Comparison of ENCODE assay signal across 10 cellular contexts in genomic region chr9:5511476-5511875, GRCh38. TPM values are rescaled to one million over a fixed set of nuclear protein-coding genes. Genes with fewer than 3 reads are reported as not detected.
DNase-seq lines count a peak whose midpoint lies in the region; ATAC-seq, FAIRE-seq and TF ChIP-seq lines count a peak whose summit lies in the region.
"Had no signal": no experiment of that assay in that cellular context is flagged by ENCODE, and none has a peak within 500 bp of the region (broad histone marks: within the 10 kb centered on the region; RNA-seq: fewer than 3 reads in every experiment).

No MANE protein-coding gene starts in this region.

- TF ChIP-seq RAD21 in HepG2 (CRISPR knock-in tag; IDR thresholded peaks at IDR 0.05): no peak

- H2AFZ ChIP-seq in HepG2 (ENCODE audit: low read length): no peak overlapping the region

- peak overlapping the region in 2 of 3 donors; percentile 2 to 7 for H3K4me3 ChIP-seq in right lobe of liver
- no peak overlapping the region for H3K4me3 ChIP-seq in HepG2 (replicated peaks in 1 of 3; ENCODE audit: insufficient read depth in 1 of 3, low read depth in 2 of 3, low read length in 3 of 3)
- peak overlapping the region in 9 of 12 donors; percentile 30 to 58 (median 51) for H3K4me3 ChIP-seq in heart left ventricle
- peak overlapping the region in 1 of 2 donors; percentile 4 for H3K4me3 ChIP-seq in uterus
- no peak overlapping the region for H3K4me3 ChIP-seq in lower leg skin (ENCODE audit: low read depth, poor library complexity, severe bottlenecking)

- in situ Hi-C loops in HepG2 (cut with HindIII; ENCODE audit: extremely low pct_ligation_motif_present, low pct_unique_long_range_greater_than_20kb): no loop called here

- H3K36me3 ChIP-seq in right lobe of liver (no peaks in the 10 kb centered on the region), HepG2 (replicated peaks in 1 of 2; ENCODE audit: control insufficient read depth in 1 of 2, insufficient read depth in 2 of 2, low read length in 2 of 2) (no peaks in the 10 kb centered on the region), heart left ventricle (no peaks in the 10 kb centered on the region), uterus (no peaks in the 10 kb centered on the region)
- H3K36me3 ChIP-seq: WERI-Rb-1 had no signal

- POLR2A ChIA-PET in HepG2 (lab: Yijun Ruan, JAX) (no interaction called here), activated B cell treated with CpG ODN at 0.5 μM for 24 hours (lab: Charles Lee) (interaction anchor here (1.2 to 2.3 kb wide), 6 partner anchors 12 to 78 kb away, joined by 4 to 25 read pairs (median 10); no protein-coding TSS in a partner anchor)

- ATAC-seq in right lobe of liver (no peak), HepG2 (no peak), activated B cell treated with CpG ODN at 0.5 μM for 24 hours (ENCODE audit: low read depth) (no peak), heart left ventricle (no peak), GM21576 (IDR thresholded peaks at IDR 0.05; ENCODE audit: unreplicated experiment) (no peak)

- BruUV-seq in HepG2 (replicated peaks; lab: Mats Ljungman, UMichigan): no TSS peak

- H3K79me2 ChIP-seq in HepG2 (ENCODE audit: insufficient read depth, low read length): no peaks in the 10 kb centered on the region

- H3K27ac Mint-ChIP-seq in activated B cell treated with CpG ODN at 0.5 μM for 24 hours: no peak overlapping the region

- CTCF ChIA-PET in HepG2 (lab: Yijun Ruan, JAX; ENCODE audit: low intra/inter-chr PET ratio, low total read pairs) (no interaction called here), activated B cell treated with CpG ODN at 0.5 μM for 24 hours (lab: Charles Lee) (interaction anchor here (1.6 to 2.3 kb wide), 3 partner anchors 26 to 84 kb away, joined by 4 to 9 read pairs (median 6); partner anchors contain the start of gene CD274)

- H3K27ac ChIP-seq in right lobe of liver (no peak overlapping the region), HepG2 (ENCODE audit: extremely low read length, insufficient read depth, low read length) (no peak overlapping the region), heart left ventricle (peak overlapping the region in 9 of 12 donors; percentile 10 to 94 (median 63)), uterus (peak overlapping the region; percentile 57 to 76), caudate nucleus (ENCODE audit: low read depth, low read length) (no peak overlapping the region)
- H3K27ac ChIP-seq: WERI-Rb-1 had no signal

- TF ChIP-seq CTCF in right lobe of liver (IDR thresholded peaks at IDR 0.05) (no peak), HepG2 (CRISPR knock-in tag; IDR thresholded peaks at IDR 0.05) (no peak), activated B cell treated with CpG ODN at 0.5 μM for 24 hours (IDR thresholded peaks at IDR 0.05) (no peak), heart left ventricle (IDR thresholded peaks at IDR 0.05) (no peak), uterus (IDR thresholded peaks at IDR 0.05) (no peak), lower leg skin (IDR thresholded peaks at IDR 0.05) (no peak)

- H3K9me3 ChIP-seq in right lobe of liver (no peaks in the 10 kb centered on the region), HepG2 (ENCODE audit: low read length) (no peaks in the 10 kb centered on the region), heart left ventricle (no peaks in the 10 kb centered on the region), uterus (no peaks in the 10 kb centered on the region)

- peak overlapping the region; percentile 77 for H3K4me3 Mint-ChIP-seq in activated B cell treated with CpG ODN at 0.5 μM for 24 hours

- no peaks in the 10 kb centered on the region for H3K9me3 Mint-ChIP-seq in activated B cell treated with CpG ODN at 0.5 μM for 24 hours

- intact Hi-C loops in right lobe of liver (cut with DNase I) (no loop called here), HepG2 (cut with micrococcal nuclease; ENCODE audit: unreplicated experiment) (no loop called here), activated B cell treated with CpG ODN at 0.5 μM for 24 hours (cut with micrococcal nuclease) (loop anchor here (2.0 to 5.0 kb wide), 3 partner anchors 31 to 59 kb away; partner anchors contain the start of gene CD274), heart left ventricle (cut with DNase I) (loop anchor here in 1 of 10 donors (5.0 kb wide), 1 partner anchor 76 kb away; no protein-coding TSS in a partner anchor), uterus (cut with DNase I; ENCODE audit: low total_unique reads) (no loop called here), lower leg skin (cut with DNase I; ENCODE audit: low total_unique reads) (no loop called here)

- no peaks in the 10 kb centered on the region for H3K27me3 Mint-ChIP-seq in activated B cell treated with CpG ODN at 0.5 μM for 24 hours

- TF ChIP-seq EP300 in HepG2 (IDR thresholded peaks at IDR 0.05; ENCODE audit: low read depth in 2 of 2, low read length in 2 of 2) (no peak), HepG2 (CRISPR knock-in tag; IDR thresholded peaks at IDR 0.05; ENCODE audit: borderline replicate concordance) (no peak)

- H3K9ac ChIP-seq in HepG2 (ENCODE audit: insufficient read depth, low read depth, low read length): no peak overlapping the region

- DNase-seq in right lobe of liver: no peak
- no peak for DNase-seq in HepG2 (ENCODE audit: low spot score)
- no peak for DNase-seq in activated B cell treated with CpG ODN at 0.5 μM for 24 hours
- DNase-seq in heart left ventricle: no peak
- no peak for DNase-seq in uterus
- DNase-seq in lower leg skin (ENCODE audit: low spot score in 2 of 2): no peak
- DNase-seq in caudate nucleus (lab: John Stamatoyannopoulos, UW): no peak
- DNase-seq: posterior cingulate gyrus, WERI-Rb-1 had no signal

- H3K4me1 Mint-ChIP-seq in activated B cell treated with CpG ODN at 0.5 μM for 24 hours: peaks cover 55% of the 10 kb centered on the region

- no peak for FAIRE-seq in HepG2 (lab: Jason Lieb, UNC)

- H3K4me2 ChIP-seq in HepG2 (ENCODE audit: low read depth, low read length): no peak overlapping the region

- H3K4me1 ChIP-seq in right lobe of liver: no peaks in the 10 kb centered on the region
- H3K4me1 ChIP-seq in HepG2 (ENCODE audit: insufficient read depth, low read length): no peaks in the 10 kb centered on the region
- H3K4me1 ChIP-seq in heart left ventricle: peaks cover 0 to 58% (median 41%) of the 10 kb centered on the region in 12 donors
- no peaks in the 10 kb centered on the region for H3K4me1 ChIP-seq in uterus

- TF ChIP-seq POLR2A in right lobe of liver (IDR thresholded peaks at IDR 0.05): no peak
- TF ChIP-seq POLR2A in HepG2 (IDR thresholded peaks at IDR 0.05; ENCODE audit: insufficient read depth in 1 of 2, low read depth in 2 of 2, low read length in 2 of 2): no peak
- TF ChIP-seq POLR2A in heart left ventricle (IDR thresholded peaks at IDR 0.05): no peak
- TF ChIP-seq POLR2A in uterus (IDR thresholded peaks at IDR 0.05): no peak
- TF ChIP-seq POLR2A in lower leg skin (IDR thresholded peaks at IDR 0.05): no peak

- H3K36me3 Mint-ChIP-seq in activated B cell treated with CpG ODN at 0.5 μM for 24 hours (ENCODE audit: low read depth): no peaks in the 10 kb centered on the region

- WGBS in right lobe of liver (ENCODE audit: insufficient coverage, low coverage, low lambda C conversion rate, missing lambda C conversion rate): 57% methylated on average over 1 of the region's 1 CpG
- 0% methylated on average over 1 of the region's 1 CpG for WGBS in HepG2 (ENCODE audit: low lambda C conversion rate)
- WGBS in heart left ventricle, 4 donors: 17 to 43% (median 24%) methylated on average over 1 of the region's 1 CpG
- WGBS in lower leg skin, 2 donors: 32 to 74% methylated on average over 1 of the region's 1 CpG

- no peaks in the 10 kb centered on the region for H3K27me3 ChIP-seq in right lobe of liver
- peaks cover 0 to 4% of the 10 kb centered on the region in 2 experiments; a peak in 1 of 5 replicates for H3K27me3 ChIP-seq in HepG2 (ENCODE audit: control insufficient read depth in 1 of 2, insufficient read depth in 2 of 2, low read length in 2 of 2)
- H3K27me3 ChIP-seq in heart left ventricle: no peaks in the 10 kb centered on the region
- H3K27me3 ChIP-seq in uterus: no peaks in the 10 kb centered on the region

- H4K20me1 ChIP-seq in HepG2 (ENCODE audit: insufficient read depth, low read length): no peaks in the 10 kb centered on the region

TF ChIP-seq in HepG2, 621 proteins besides CTCF, POLR2A, EP300 and RAD21 (continues in another document):
- no peak for TF ChIP-seq ZEB1 (IDR thresholded peaks at IDR 0.05; ENCODE audit: insufficient replicate concordance, low read depth)

RNA-seq across cellular contexts. Expression of gene PDCD1LG2, which starts 1.1 kb away (rescaled TPM):
- total RNA-seq in right lobe of liver: 1 to 10 TPM in 4 of 6 experiments, under 1 TPM in 2; 0.49 to 2.4 (median 1.1) TPM
- not detected in 2 replicates for total RNA-seq in HepG2 (2016; rRNA removed; fragmentation: Illumina TruSeq; extraction: Trizol)
- total RNA-seq in HepG2 (2016; cell fraction: cytosol; rRNA removed; fragmentation: Illumina TruSeq; extraction: Trizol; ENCODE audit: low read depth): not detected in 2 replicates
- total RNA-seq in HepG2 (2016; cell fraction: insoluble cytoplasmic fraction; rRNA removed; fragmentation: Illumina TruSeq; extraction: Trizol): not detected in 2 replicates
- not detected in 2 replicates for total RNA-seq in HepG2 (2016; cell fraction: membrane; rRNA removed; fragmentation: Illumina TruSeq; extraction: Trizol)
- total RNA-seq in HepG2 (2016; cell fraction: nucleus; rRNA removed; fragmentation: Illumina TruSeq; extraction: Trizol): not detected in 2 replicates
- not detected in 2 replicates for polyA plus RNA-seq in HepG2 (2011; rRNA removed)
- polyA plus RNA-seq in HepG2 (2011; cell fraction: cytosol; rRNA removed): not detected in 2 replicates
- not detected in 2 replicates for polyA plus RNA-seq in HepG2 (2011; cell fraction: nucleus; rRNA removed)
- not detected in 2 replicates for polyA plus RNA-seq in HepG2 (2012)
- polyA plus RNA-seq in HepG2 (2016; cell fraction: cytosol; fragmentation: Illumina TruSeq; extraction: Trizol; ENCODE audit: low read depth): not detected in 2 replicates
- polyA plus RNA-seq in HepG2 (2016; cell fraction: insoluble cytoplasmic fraction; fragmentation: Illumina TruSeq; extraction: Trizol; ENCODE audit: low read depth): not detected in 2 replicates
- polyA plus RNA-seq in HepG2 (2016; cell fraction: membrane; fragmentation: Illumina TruSeq; extraction: Trizol; ENCODE audit: low read depth): not detected in 2 replicates
- polyA plus RNA-seq in HepG2 (2016; cell fraction: nucleus; fragmentation: Illumina TruSeq; extraction: Trizol; ENCODE audit: insufficient read depth, low read depth): not detected in 2 replicates
- polyA minus RNA-seq in HepG2 (2011; rRNA and poly(A)+ RNA removed; ENCODE audit: low replicate concordance): 0.07 TPM in 1 of 2 replicates, not detected in the other
- not detected in 2 replicates for polyA minus RNA-seq in HepG2 (2011; cell fraction: cytosol; rRNA and poly(A)+ RNA removed)
- polyA minus RNA-seq in HepG2 (2011; cell fraction: nucleus; rRNA and poly(A)+ RNA removed): not detected in 2 replicates
- total RNA-seq in activated B cell treated with CpG ODN at 0.5 μM for 24 hours: 2.1 and 2.8 TPM in 2 replicates
- total RNA-seq in heart left ventricle: 10 to 100 TPM in 1 of 9 donors, 1 to 10 TPM in 5, under 1 TPM in 3; 0.86 to 10.5 (median 1.4) TPM
- under 1 TPM; 0.53 to 0.72 TPM for polyA plus RNA-seq in heart left ventricle
- total RNA-seq in uterus: 1 to 10 TPM in 2 of 4 donors, under 1 TPM in 2; 0.77 to 5.0 (median 1.6) TPM
- total RNA-seq in lower leg skin: 1 to 10 TPM in 2 of 4 donors, under 1 TPM in 1, not detected in 1; 0.63 to 2.5 (median 1.3) TPM

Comparison
In these comparisons a context has a peak if more than half of its experiments do, and no peak if none do; other contexts are left out.
1. H3K4me3 ChIP-seq: peak in right lobe of liver (2 of 3) and heart left ventricle (9 of 12); none in HepG2 (0 of 3) and lower leg skin (single experiment).
2. H3K27ac ChIP-seq: peak in heart left ventricle (9 of 12) and uterus (2 of 2); none in right lobe of liver (0 of 3), HepG2 (single experiment) and caudate nucleus (single experiment).